In the genomic region with DNA sequence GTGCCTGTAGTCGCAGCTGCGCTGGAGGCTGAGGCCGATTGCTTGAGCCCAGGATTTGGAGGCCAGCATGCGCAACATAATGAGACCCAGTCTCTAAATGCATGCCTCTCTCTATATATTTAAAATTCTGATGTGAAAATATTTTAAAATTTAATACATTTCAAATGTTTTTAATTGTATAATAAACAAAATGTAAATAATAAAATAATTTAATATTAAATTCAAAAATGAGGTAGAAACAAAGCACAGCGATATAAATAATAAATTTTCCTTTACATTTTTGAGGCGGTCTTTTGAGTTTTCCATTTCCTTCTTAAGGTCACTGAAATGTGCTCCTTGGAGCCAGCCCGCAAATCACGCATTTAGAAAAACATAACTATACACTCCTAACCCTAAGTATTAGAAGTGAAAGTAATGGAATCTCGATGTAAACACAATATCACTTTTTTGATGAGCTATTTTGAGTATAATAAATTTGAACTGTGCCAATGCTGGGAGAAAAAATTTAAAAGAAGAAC, we compare ENCODE assay signal across 8 cellular contexts. TPM values are rescaled to one million over a fixed set of nuclear protein-coding genes. Genes with fewer than 3 reads are reported as not detected.
DNase-seq lines count a peak whose midpoint lies in the region; ATAC-seq and TF ChIP-seq lines count a peak whose summit lies in the region.

No MANE protein-coding gene starts in this region.

- no peaks in the 10 kb centered on the region for H3K9me3 ChIP-seq in NT2/D1 (ENCODE audit: insufficient read depth, low read length)
- H3K9me3 ChIP-seq in gastrocnemius medialis: no peaks in the 10 kb centered on the region

- DNase-seq in H7 (no peak), NT2/D1 (ENCODE audit: low read depth, low spot score) (no peak), fibroblast of mammary gland (ENCODE audit: low read depth) (no peak), gastrocnemius medialis (no peak), posterior cingulate gyrus (no peak), GM19238 (ENCODE audit: insufficient read length, low spot score) (no peak), NK-92 (lab: John Stamatoyannopoulos, UW; ENCODE audit: unreplicated experiment) (no peak)

- H3K4me3 ChIP-seq in GM08714 (ENCODE audit: low read length) (peak overlapping the region; percentile 25), H7 (ENCODE audit: insufficient read depth, low read depth, low read length) (0 out of 2 replicates have a peak overlapping the region, but pooled peaks have one; percentile 4), NT2/D1 (ENCODE audit: insufficient read length, low read depth) (peak overlapping the region; percentile 21), fibroblast of mammary gland (ENCODE audit: control insufficient read depth, low read depth, low read length) (peak overlapping the region; percentile 82), gastrocnemius medialis (peak overlapping the region; percentile 51 to 74 (median 67))

- H3K4me1 ChIP-seq in NT2/D1 (ENCODE audit: insufficient read depth, insufficient read length): no peaks in the 10 kb centered on the region
- H3K4me1 ChIP-seq in gastrocnemius medialis: peaks cover 0 to 6% of the 10 kb centered on the region in 2 donors

- peak; percentile 12 to 40 for ATAC-seq in gastrocnemius medialis

- peak overlapping the region; percentile 63 to 74 (median 68) for H3K27ac ChIP-seq in gastrocnemius medialis

- intact Hi-C loops in gastrocnemius medialis (cut with DNase I; ENCODE audit: low total_unique reads): no loop called here
- intact Hi-C loops in posterior cingulate gyrus (cut with DNase I): no loop called here

- no peak for TF ChIP-seq POLR2A in gastrocnemius medialis (IDR thresholded peaks at IDR 0.05)

- H3K9ac ChIP-seq in NT2/D1 (ENCODE audit: insufficient read length, low read depth): peak overlapping the region; percentile 61

- in situ Hi-C loops in gastrocnemius medialis (cut with MboI; ENCODE audit: low sequenced_read_pairs in 4 of 4): no loop called here

- H3K27me3 ChIP-seq in H7 (ENCODE audit: control insufficient read depth, insufficient read depth, low read length) (no peaks in the 10 kb centered on the region), NT2/D1 (ENCODE audit: insufficient read depth, insufficient read length) (no peaks in the 10 kb centered on the region), gastrocnemius medialis (no peaks in the 10 kb centered on the region)

- H3K36me3 ChIP-seq in H7 (replicated peaks; ENCODE audit: control insufficient read depth, insufficient read depth, low read length) (peaks cover 6% of the 10 kb centered on the region), NT2/D1 (ENCODE audit: insufficient read depth, insufficient read length, low read length) (peaks cover 29% of the 10 kb centered on the region), gastrocnemius medialis (no peaks in the 10 kb centered on the region)

- TF ChIP-seq CTCF in fibroblast of mammary gland (conservative IDR thresholded peaks at IDR 0.05; ENCODE audit: control insufficient read depth, insufficient read depth, low read depth, low read length) (no peak), gastrocnemius medialis (IDR thresholded peaks at IDR 0.05 in 4 of 5, conservative IDR thresholded peaks at IDR 0.05 in 1 of 5) (no peak)

RNA-seq across cellular contexts. Expression of a gene that starts 0.5 kb away (rescaled TPM):
- total RNA-seq in H7 (2014; rRNA removed; shearing (Covaris generic)): 187 and 202 TPM in 2 replicates
- total RNA-seq in gastrocnemius medialis: 1 to 10 TPM in 2 of 4 donors, under 1 TPM in 1, not detected in 1; 0.82 to 1.9 (median 1.2) TPM

Comparison
In these comparisons a context has a peak if more than half of its experiments do, and no peak if none do; other contexts are left out.
1. H3K4me3 ChIP-seq: peak in every context shown above with its lines; median percentile 82 in fibroblast of mammary gland; 67 in gastrocnemius medialis; 25 in GM08714; 21 in NT2/D1; 4 in H7.
2. RNA of a gene that starts 0.5 kb away (total RNA-seq): 187 to 202 TPM in H7; 0.82 to 1.9 TPM in gastrocnemius medialis; every median in the first group is over 10 times any median in the second.